ENCODE assay signal across 8 cellular contexts in the genomic region with DNA sequence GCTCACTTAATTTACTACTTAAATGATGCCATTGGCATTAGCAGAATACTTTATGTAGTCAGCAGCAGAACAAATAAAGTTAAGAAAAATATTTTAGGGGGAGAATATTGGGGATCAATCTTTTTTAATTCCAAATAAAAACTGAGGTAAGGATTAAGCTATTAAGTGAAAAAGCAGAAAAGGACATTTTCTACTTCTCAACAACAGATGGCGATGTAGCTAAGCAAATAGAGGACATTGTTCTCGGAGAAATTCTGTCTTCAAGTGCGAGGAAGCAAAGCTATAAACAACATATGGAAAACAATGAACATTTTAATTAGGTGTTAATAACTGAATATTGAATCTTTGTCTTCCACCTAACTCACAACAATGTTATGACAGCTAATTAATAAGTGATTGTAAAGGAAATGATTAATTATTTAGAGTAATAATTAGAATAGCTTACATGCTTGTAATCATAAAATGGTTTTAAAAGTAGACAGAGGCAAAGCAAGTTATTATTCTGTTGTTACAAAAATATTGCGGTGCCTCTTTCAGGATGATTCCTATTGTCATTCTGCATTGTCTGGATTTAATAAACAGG. TPM values are rescaled to one million over a fixed set of nuclear protein-coding genes. Genes with fewer than 3 reads are reported as not detected.
A peak's percentile ranks its signal among the peaks of the same experiment; 100 is the strongest.
DNase-seq lines count a peak whose midpoint lies in the region; ATAC-seq and TF ChIP-seq lines count a peak whose summit lies in the region.

No MANE protein-coding gene starts in this region.

- H3K27ac ChIP-seq in mammary epithelial cell (ENCODE audit: insufficient read depth, low read depth, low read length) (no peak overlapping the region), lung (ENCODE audit: low read depth in 1 of 2, low read length in 1 of 2) (no peak overlapping the region)

- 11% methylated on average over 4 of the region's 4 CpGs for WGBS in mammary epithelial cell (ENCODE audit: low coverage, missing lambda C conversion rate)
- WGBS in lung, 2 donors, result 10 to 13% methylated on average over 4 of the region's 4 CpGs

- H3K4me3 ChIP-seq in AG09309 (ENCODE audit: control insufficient read depth, low read depth, low read length) (no peak overlapping the region), mammary epithelial cell (replicated peaks in 1 of 3; ENCODE audit: insufficient read depth in 1 of 3, low read depth in 2 of 3, low read length in 3 of 3) (no peak overlapping the region), lung (no peak overlapping the region)

- H3K9ac ChIP-seq in mammary epithelial cell (ENCODE audit: insufficient read depth, low read length), result no peak overlapping the region

- no peaks in the 10 kb centered on the region for H4K20me1 ChIP-seq in mammary epithelial cell (ENCODE audit: insufficient read depth, low read length)

- no peaks in the 10 kb centered on the region for H3K9me3 ChIP-seq in mammary epithelial cell (replicated peaks; ENCODE audit: insufficient read depth, low read length)
- no peaks in the 10 kb centered on the region for H3K9me3 ChIP-seq in lung (ENCODE audit: control insufficient read depth in 2 of 2, insufficient read depth in 1 of 2, low read length in 1 of 2)

- CTCF ChIA-PET in mammary epithelial cell (lab: Charles Lee; ENCODE audit: low non-redundant PET), result interaction anchor here (0.6 to 1.2 kb wide), 6 partner anchors 13 to 809 kb away, joined by 3 to 7 read pairs (median 6); no protein-coding TSS in a partner anchor

- H2AFZ ChIP-seq in mammary epithelial cell (ENCODE audit: low read depth, low read length), result no peak overlapping the region

- H3K27me3 ChIP-seq in mammary epithelial cell (ENCODE audit: insufficient read depth, low read length), result no peaks in the 10 kb centered on the region
- H3K27me3 ChIP-seq in lung (ENCODE audit: control insufficient read depth, insufficient read depth), result no peaks in the 10 kb centered on the region

- BruUV-seq in mammary epithelial cell (replicated peaks; lab: Mats Ljungman, UMichigan), result no TSS peak

- dilution Hi-C loops in mammary epithelial cell (cut with HindIII; ENCODE audit: low sequenced_read_pairs), result loop anchor here (25.0 kb wide), 1 partner anchor 816 kb away; no protein-coding TSS in a partner anchor

- TF ChIP-seq CTCF in AG09309 (IDR thresholded peaks at IDR 0.05; ENCODE audit: control insufficient read depth, insufficient read depth, low read depth, low read length, missing control alignments), result peak; percentile 52
- TF ChIP-seq CTCF in mammary epithelial cell (conservative IDR thresholded peaks at IDR 0.05 in 1 of 2, IDR thresholded peaks at IDR 0.05 in 1 of 2; ENCODE audit: extremely low read depth in 1 of 2, insufficient read depth in 1 of 2, low read depth in 1 of 2, low read length in 2 of 2), result peak; percentile 63 to 67
- peak; percentile 42 for TF ChIP-seq CTCF in lung (IDR thresholded peaks at IDR 0.05; ENCODE audit: control extremely low read depth, extremely low read depth)

- in situ Hi-C loops in mammary epithelial cell (cut with MboI; ENCODE audit: low sequenced_read_pairs in 2 of 2), result loop anchor here in 1 of 2 donors (25.0 kb wide), 1 partner anchor 816 kb away; no protein-coding TSS in a partner anchor

- peak; percentile 46 for ATAC-seq in GM18867 (IDR thresholded peaks at IDR 0.05; ENCODE audit: unreplicated experiment)
- no peak for ATAC-seq in lung (ENCODE audit: insufficient read depth, low FRiP score)
- ATAC-seq in HG03039 (IDR thresholded peaks at IDR 0.05; ENCODE audit: unreplicated experiment), result no peak

- DNase-seq in AG09309 (ENCODE audit: low read depth), result no peak
- DNase-seq in NCI-H2227 treated with DMSO at 0.1 percent for 48 hours (lab: John Stamatoyannopoulos, UW), result peak; percentile 18
- peak; percentile 21 for DNase-seq in mammary epithelial cell
- no peak for DNase-seq in lung (ENCODE audit: low spot score)
- no peak for DNase-seq in stimulated activated CD4-positive, alpha-beta T cell treated with anti-CD3 and anti-CD28 coated beads, Interleukin-1b, Interleukin-23, amount 100 ng/mL, for 48 hours
- no peak for DNase-seq in kidney glomerular epithelial cell (lab: John Stamatoyannopoulos, UW)

- H3K4me2 ChIP-seq in mammary epithelial cell (ENCODE audit: insufficient read depth, low read depth, low read length), result no peak overlapping the region

- no peaks in the 10 kb centered on the region for H3K4me1 ChIP-seq in mammary epithelial cell (ENCODE audit: insufficient read depth, low read length)
- no peaks in the 10 kb centered on the region for H3K4me1 ChIP-seq in lung (ENCODE audit: control insufficient read depth in 2 of 2, insufficient read depth in 2 of 2, low read length in 2 of 2)

- H3K36me3 ChIP-seq in mammary epithelial cell (ENCODE audit: insufficient read depth, low read length) (no peaks in the 10 kb centered on the region), lung (ENCODE audit: control insufficient read depth in 2 of 2, insufficient read depth in 2 of 2, low read length in 2 of 2) (no peaks in the 10 kb centered on the region)

- no peaks in the 10 kb centered on the region for H3K79me2 ChIP-seq in mammary epithelial cell (ENCODE audit: insufficient read depth, low read length)

- intact Hi-C loops in mammary epithelial cell (cut with micrococcal nuclease), result loop anchor here (1.0 to 10.0 kb wide), 6 partner anchors 15 to 819 kb away; no protein-coding TSS in a partner anchor

RNA-seq across cellular contexts. Expression of gene CCDC93, which starts 32.8 kb away (rescaled TPM):
- total RNA-seq in mammary epithelial cell, result 10 to 100 TPM; 23.5 to 24.3 TPM
- 8.7 TPM for polyA plus RNA-seq in mammary epithelial cell
- polyA minus RNA-seq in mammary epithelial cell, result 8.7 TPM
- total RNA-seq in lung, result 10 to 100 TPM; 33.3 to 45.6 TPM
- 10 to 100 TPM in 1 of 2 donors, 1 to 10 TPM in 1; 9.6 to 15.2 TPM for polyA plus RNA-seq in lung

RNA-seq across cellular contexts. Expression of gene INSIG2, which starts 41.6 kb away (rescaled TPM):
- 10 to 100 TPM; 10.5 to 19.8 TPM for total RNA-seq in mammary epithelial cell
- 17.6 TPM for polyA plus RNA-seq in mammary epithelial cell
- 59.3 TPM for polyA minus RNA-seq in mammary epithelial cell
- 10 to 100 TPM; 26.6 to 40.6 TPM for total RNA-seq in lung
- polyA plus RNA-seq in lung, result 10 to 100 TPM; 16.4 to 19.2 TPM

Comparison
In these comparisons a context has a peak if more than half of its experiments do, and no peak if none do; other contexts are left out.
1. DNase-seq: peak in NCI-H2227 treated with DMSO at 0.1 percent for 48 hours (single experiment) and mammary epithelial cell (single experiment); none in AG09309 (single experiment), lung (single experiment), stimulated activated CD4-positive, alpha-beta T cell treated with anti-CD3 and anti-CD28 coated beads, Interleukin-1b, Interleukin-23, amount 100 ng/mL, for 48 hours (single experiment) and kidney glomerular epithelial cell (single experiment).
2. Peak in every context shown above with its lines, with median percentiles within 50 percentile points of each other: CTCF ChIP-seq.